8 cellular contexts compared by ENCODE assay signal in the genomic region with DNA sequence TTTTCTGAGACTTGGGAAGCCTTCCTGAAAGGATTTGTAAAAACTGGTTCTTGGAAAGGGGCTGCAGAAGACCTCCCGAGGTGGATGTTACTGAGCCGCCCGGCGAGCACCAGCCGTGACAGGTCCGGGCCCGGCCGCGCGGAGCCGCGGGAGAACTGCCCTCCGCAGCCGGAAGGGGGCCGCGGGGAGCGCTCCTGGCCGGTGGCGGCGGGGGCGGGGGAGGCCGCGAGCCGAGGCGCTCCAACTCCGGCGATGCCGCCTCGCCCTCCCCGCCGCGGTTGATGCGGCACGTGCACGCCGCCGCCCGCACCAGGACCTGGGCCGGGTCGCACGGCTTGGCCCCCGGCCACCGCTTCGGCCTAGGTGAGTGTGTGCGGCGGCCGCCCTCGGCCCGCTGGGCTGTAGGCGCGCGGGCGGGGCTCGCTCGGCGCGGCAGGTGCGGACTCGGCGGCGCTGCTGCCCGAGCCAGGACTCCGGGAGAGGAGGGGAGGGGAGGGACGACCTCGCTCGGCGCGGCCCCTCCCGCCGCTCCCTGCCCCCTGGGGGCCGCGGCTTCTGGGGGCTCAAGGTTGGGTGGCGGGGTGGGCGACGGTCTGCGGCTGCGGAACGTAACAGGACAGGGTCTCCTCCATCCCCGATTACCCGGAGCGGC. TPM values are rescaled to one million over a fixed set of nuclear protein-coding genes. Genes with fewer than 3 reads are reported as not detected.
DNase-seq lines count a peak whose midpoint lies in the region; ATAC-seq and TF ChIP-seq lines count a peak whose summit lies in the region.

No MANE protein-coding gene starts in this region.

- peak; percentile 58 for ATAC-seq in GM21381 (IDR thresholded peaks at IDR 0.05; ENCODE audit: unreplicated experiment)
- peak; percentile 70 for ATAC-seq in SK-N-SH treated with all-trans-retinoic acid at 6 μM for 48 hours
- peak in 3 of 4 donors; percentile 37 to 81 (median 71) for ATAC-seq in heart left ventricle
- ATAC-seq in aorta (ENCODE audit: low FRiP score): peak; percentile 83

- DNase-seq in HUDEP-2 (lab: John Stamatoyannopoulos, UW; ENCODE audit: unreplicated experiment in 76 of 76) (peak in 70 of 76 experiments; percentile 2 to 78 (median 55)), heart left ventricle (peak; percentile 65 to 80 (median 70)), aorta (peak; percentile 76 to 91)
- DNase-seq in activated naive CD8-positive, alpha-beta T cell treated with anti-CD3 and anti-CD28 coated beads, Interleukin-2, amount 50 U/mL, for 16 hours (ENCODE audit: low read depth, low spot score): peak; percentile 31

- H3K9me3 ChIP-seq in DOHH2 (ENCODE audit: control insufficient read depth, insufficient read depth, low read length) (no peaks in the 10 kb centered on the region), heart left ventricle (no peaks in the 10 kb centered on the region), parathyroid adenoma (ENCODE audit: control insufficient read depth, low read length) (no peaks in the 10 kb centered on the region), aorta (ENCODE audit: control insufficient read depth, low read length) (no peaks in the 10 kb centered on the region)

- H2AFZ ChIP-seq in parathyroid adenoma: peak overlapping the region; percentile 84

- H3K27ac ChIP-seq in DOHH2 (ENCODE audit: low read depth, low read length) (no peak overlapping the region), heart left ventricle (peak overlapping the region; percentile 85 to 97 (median 93)), parathyroid adenoma (peak overlapping the region; percentile 86), aorta (ENCODE audit: low read depth in 1 of 2, low read length in 2 of 2) (peak overlapping the region; percentile 7 to 87)

- H3K4me1 ChIP-seq in DOHH2 (ENCODE audit: control insufficient read depth, low read length): peaks cover 38% of the 10 kb centered on the region
- peaks cover 0 to 33% (median 10%) of the 10 kb centered on the region in 12 donors for H3K4me1 ChIP-seq in heart left ventricle
- peaks cover 3% of the 10 kb centered on the region for H3K4me1 ChIP-seq in parathyroid adenoma
- H3K4me1 ChIP-seq in aorta (ENCODE audit: control insufficient read depth in 1 of 2, insufficient read depth in 2 of 2, low read length in 2 of 2): peaks cover 0 to 5% of the 10 kb centered on the region in 2 donors

- H3K9me2 ChIP-seq in DOHH2 (replicated peaks; ENCODE audit: control insufficient read depth, low read length): no peaks in the 10 kb centered on the region

- 0 out of 2 replicates have a peak, but pooled peaks cover 4% of the 10 kb centered on the region for H3F3A ChIP-seq in DOHH2 (ENCODE audit: control insufficient read depth, insufficient read depth)

- TF ChIP-seq POLR2A in heart left ventricle (IDR thresholded peaks at IDR 0.05): peak in 1 of 2 donors; percentile 1

- H3K9ac ChIP-seq in parathyroid adenoma: peak overlapping the region; percentile 19

- H3K27me3 ChIP-seq in DOHH2 (ENCODE audit: control insufficient read depth, low read length) (peaks cover 48% of the 10 kb centered on the region), heart left ventricle (peaks cover 0 to 8% (median 0%) of the 10 kb centered on the region in 9 donors), parathyroid adenoma (ENCODE audit: control insufficient read depth, insufficient read depth, low read length) (no peaks in the 10 kb centered on the region), aorta (ENCODE audit: control insufficient read depth in 1 of 2, insufficient read depth in 2 of 2, low read length in 1 of 2) (no peaks in the 10 kb centered on the region)

- H3K4me3 ChIP-seq in DOHH2 (ENCODE audit: low read length): peak overlapping the region; percentile 75
- H3K4me3 ChIP-seq in heart left ventricle: peak overlapping the region; percentile 63 to 86 (median 73)
- peak overlapping the region; percentile 87 for H3K4me3 ChIP-seq in parathyroid adenoma (ENCODE audit: low read depth, low read length)
- peak overlapping the region; percentile 77 to 81 for H3K4me3 ChIP-seq in aorta (ENCODE audit: low read length in 2 of 2)

- 0% methylated on average over 30 to 81 of the region's 81 CpGs for WGBS in heart left ventricle, 4 donors
- 0% methylated on average over 45 to 81 of the region's 81 CpGs for WGBS in aorta, 2 donors

- H3K4me2 ChIP-seq in DOHH2 (ENCODE audit: low read length): peak overlapping the region; percentile 93
- H3K4me2 ChIP-seq in parathyroid adenoma (ENCODE audit: low read length): peak overlapping the region; percentile 90

- intact Hi-C loops in heart left ventricle (cut with DNase I): loop anchor here in 9 of 10 donors (2.0 to 10.0 kb wide), 21 partner anchors 46 to 867 kb away; no protein-coding TSS in a partner anchor
- intact Hi-C loops in aorta (cut with DNase I): loop anchor here (5.0 to 10.0 kb wide), 6 partner anchors 109 to 293 kb away; no protein-coding TSS in a partner anchor

- TF ChIP-seq CTCF in DOHH2 (IDR thresholded peaks at IDR 0.05; ENCODE audit: low read depth, low read length, poor library complexity, severe bottlenecking): no peak
- TF ChIP-seq CTCF in heart left ventricle (IDR thresholded peaks at IDR 0.05): peak in 10 of 12 donors; percentile 12 to 65 (median 47)
- peak; percentile 19 for TF ChIP-seq CTCF in parathyroid adenoma (IDR thresholded peaks at IDR 0.05)

- peaks cover 5% of the 10 kb centered on the region; the same call in 1 of the 2 replicates for H4K20me1 ChIP-seq in DOHH2 (ENCODE audit: control insufficient read depth, insufficient read depth, low read depth, low read length)

- no peaks in the 10 kb centered on the region for H3K79me2 ChIP-seq in DOHH2 (ENCODE audit: control insufficient read depth, low read length)
- H3K79me2 ChIP-seq in parathyroid adenoma: no peaks in the 10 kb centered on the region

- H3K36me3 ChIP-seq in DOHH2 (ENCODE audit: control insufficient read depth, low read length) (no peaks in the 10 kb centered on the region), heart left ventricle (peaks cover 2 to 29% (median 22%) of the 10 kb centered on the region in 9 donors), parathyroid adenoma (ENCODE audit: control insufficient read depth, insufficient read depth, low read length) (no peaks in the 10 kb centered on the region), aorta (ENCODE audit: control insufficient read depth in 1 of 2, insufficient read depth in 2 of 2, low read length in 1 of 2) (peaks cover 3 to 8% of the 10 kb centered on the region in 2 donors)

TF ChIP-seq in SK-N-SH treated with all-trans-retinoic acid at 6 μM for 48 hours, 23 proteins besides CTCF, POLR2A, EP300 and RAD21:
- TF ChIP-seq BACH2 (CRISPR knock-in tag; IDR thresholded peaks at IDR 0.05; ENCODE audit: borderline replicate concordance) (no peak), ZFP30 (CRISPR knock-in tag; IDR thresholded peaks at IDR 0.05) (no peak), GLIS3 (CRISPR knock-in tag; IDR thresholded peaks at IDR 0.05) (no peak), ZC3H10 (CRISPR knock-in tag; IDR thresholded peaks at IDR 0.05) (no peak), OSR1 (CRISPR knock-in tag; IDR thresholded peaks at IDR 0.05) (no peak), TCF4 (CRISPR knock-in tag; IDR thresholded peaks at IDR 0.05; ENCODE audit: borderline replicate concordance) (no peak), ESRRG (CRISPR knock-in tag; IDR thresholded peaks at IDR 0.05) (no peak), RARB (CRISPR knock-in tag; IDR thresholded peaks at IDR 0.05) (no peak), SNAI2 (CRISPR knock-in tag; IDR thresholded peaks at IDR 0.05) (no peak), PPARA (CRISPR knock-in tag; IDR thresholded peaks at IDR 0.05; ENCODE audit: borderline replicate concordance) (no peak)
- TF ChIP-seq, protein P1, sequence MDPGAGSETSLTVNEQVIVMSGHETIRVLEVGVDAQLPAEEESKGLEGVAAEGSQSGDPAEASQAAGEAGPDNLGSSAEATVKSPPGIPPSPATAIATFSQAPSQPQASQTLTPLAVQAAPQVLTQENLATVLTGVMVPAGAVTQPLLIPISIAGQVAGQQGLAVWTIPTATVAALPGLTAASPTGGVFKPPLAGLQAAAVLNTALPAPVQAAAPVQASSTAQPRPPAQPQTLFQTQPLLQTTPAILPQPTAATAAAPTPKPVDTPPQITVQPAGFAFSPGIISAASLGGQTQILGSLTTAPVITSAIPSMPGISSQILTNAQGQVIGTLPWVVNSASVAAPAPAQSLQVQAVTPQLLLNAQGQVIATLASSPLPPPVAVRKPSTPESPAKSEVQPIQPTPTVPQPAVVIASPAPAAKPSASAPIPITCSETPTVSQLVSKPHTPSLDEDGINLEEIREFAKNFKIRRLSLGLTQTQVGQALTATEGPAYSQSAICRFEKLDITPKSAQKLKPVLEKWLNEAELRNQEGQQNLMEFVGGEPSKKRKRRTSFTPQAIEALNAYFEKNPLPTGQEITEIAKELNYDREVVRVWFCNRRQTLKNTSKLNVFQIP (CRISPR knock-in tag; IDR thresholded peaks at IDR 0.05; ENCODE audit: borderline replicate concordance, low read depth): no peak
- TF ChIP-seq, protein P2, sequence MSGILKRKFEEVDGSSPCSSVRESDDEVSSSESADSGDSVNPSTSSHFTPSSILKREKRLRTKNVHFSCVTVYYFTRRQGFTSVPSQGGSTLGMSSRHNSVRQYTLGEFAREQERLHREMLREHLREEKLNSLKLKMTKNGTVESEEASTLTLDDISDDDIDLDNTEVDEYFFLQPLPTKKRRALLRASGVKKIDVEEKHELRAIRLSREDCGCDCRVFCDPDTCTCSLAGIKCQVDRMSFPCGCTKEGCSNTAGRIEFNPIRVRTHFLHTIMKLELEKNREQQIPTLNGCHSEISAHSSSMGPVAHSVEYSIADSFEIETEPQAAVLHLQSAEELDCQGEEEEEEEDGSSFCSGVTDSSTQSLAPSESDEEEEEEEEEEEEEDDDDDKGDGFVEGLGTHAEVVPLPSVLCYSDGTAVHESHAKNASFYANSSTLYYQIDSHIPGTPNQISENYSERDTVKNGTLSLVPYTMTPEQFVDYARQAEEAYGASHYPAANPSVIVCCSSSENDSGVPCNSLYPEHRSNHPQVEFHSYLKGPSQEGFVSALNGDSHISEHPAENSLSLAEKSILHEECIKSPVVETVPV (CRISPR knock-in tag; IDR thresholded peaks at IDR 0.05): no peak

RNA-seq across cellular contexts. Expression of a gene that starts 1.7 kb away (rescaled TPM):
- total RNA-seq in heart left ventricle (100 to 1,000 TPM in 1 of 9 donors, 10 to 100 TPM in 8; 28.0 to 104 (median 39.1) TPM), aorta (100 to 1,000 TPM; 209 to 210 TPM)
- polyA plus RNA-seq in heart left ventricle (10 to 100 TPM; 17.0 to 57.6 TPM), aorta (10 to 100 TPM; 21.0 to 92.6 TPM)

Comparison
In these comparisons a context has a peak if more than half of its experiments do, and no peak if none do; other contexts are left out.
1. DNase-seq: peak in every context shown above with its lines; median percentile 84 in aorta; 70 in heart left ventricle; 55 in HUDEP-2; 31 in activated naive CD8-positive, alpha-beta T cell treated with anti-CD3 and anti-CD28 coated beads, Interleukin-2, amount 50 U/mL, for 16 hours.